In the genomic region with DNA sequence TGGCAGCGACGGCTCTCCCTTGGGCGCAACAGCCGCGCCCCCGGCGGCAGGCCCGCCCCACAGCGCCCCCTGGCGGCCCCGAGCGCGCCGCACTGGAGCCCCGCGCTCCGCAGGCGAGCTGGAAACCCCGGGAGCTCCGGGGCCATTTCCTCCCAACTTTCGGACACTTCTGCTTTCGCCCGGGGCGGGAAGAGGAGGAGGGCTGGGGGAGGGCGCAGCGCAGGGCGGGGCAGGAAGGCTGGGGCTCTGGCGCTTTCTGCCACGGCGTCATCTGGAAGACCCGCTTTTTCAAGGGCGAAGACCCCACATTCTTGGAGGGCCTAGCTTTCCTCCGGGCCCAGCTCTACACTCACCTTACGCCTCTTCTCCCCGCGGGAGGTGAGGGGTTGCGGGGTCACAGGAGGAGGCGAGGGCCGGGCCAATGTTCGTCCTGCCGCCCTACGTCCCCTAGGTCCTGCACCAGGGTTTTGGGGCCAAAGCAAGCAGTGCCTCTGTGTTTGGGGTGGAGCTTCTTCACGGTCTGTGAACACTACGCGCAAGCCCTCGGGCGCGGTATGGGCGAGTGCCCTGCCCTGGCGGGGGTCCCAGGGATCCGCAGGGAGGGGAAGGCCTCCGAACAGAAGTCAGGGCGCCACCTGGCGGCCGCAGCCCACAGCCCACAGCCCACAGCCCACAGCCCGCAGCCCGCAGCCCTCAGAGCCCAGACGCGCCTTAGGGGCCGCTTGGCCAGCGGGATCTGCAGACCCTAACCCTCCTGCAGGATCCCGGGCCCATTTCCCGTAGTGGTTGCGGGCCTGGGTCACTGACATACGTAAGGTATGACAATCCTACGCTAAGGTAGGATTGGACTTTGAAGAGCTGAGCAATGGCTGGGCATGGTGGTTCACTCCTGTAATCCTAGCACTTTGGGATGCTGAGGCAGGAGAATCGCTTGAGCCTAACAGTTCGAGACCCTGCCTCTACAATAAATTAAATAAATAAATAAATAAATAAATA, we compare ENCODE assay signal across 8 cellular contexts. TPM values are rescaled to one million over a fixed set of nuclear protein-coding genes. Genes with fewer than 3 reads are reported as not detected.
DNase-seq lines count a peak whose midpoint lies in the region; ATAC-seq, FAIRE-seq and TF ChIP-seq lines count a peak whose summit lies in the region.

No MANE protein-coding gene starts in this region.

- intact Hi-C loops in HepG2 (cut with micrococcal nuclease; ENCODE audit: unreplicated experiment) = loop anchor here (1.0 to 2.0 kb wide), 4 partner anchors 53 to 322 kb away; a partner anchor contains a TSS

- H3K36me3 ChIP-seq in BLaER1 = no peaks in the 10 kb centered on the region
- no peaks in the 10 kb centered on the region for H3K36me3 ChIP-seq in HepG2 (replicated peaks in 1 of 2; ENCODE audit: control insufficient read depth in 1 of 2, insufficient read depth in 2 of 2, low read length in 2 of 2)

- H3K4me3 ChIP-seq in BLaER1 (peak overlapping the region; percentile 77), HepG2 (replicated peaks in 1 of 3; ENCODE audit: insufficient read depth in 1 of 3, low read depth in 2 of 3, low read length in 3 of 3) (peak overlapping the region; percentile 82 to 89 (median 83))

- CTCF ChIA-PET in HepG2 (lab: Yijun Ruan, JAX; ENCODE audit: low intra/inter-chr PET ratio, low total read pairs) = interaction anchor here (1.2 to 3.1 kb wide), 5 partner anchors 81 to 436 kb away, joined by 4 to 39 read pairs (median 21); a partner anchor contains a TSS

- peak in 1 of 2 experiments; percentile 41; a peak in 1 of 4 replicates for TF ChIP-seq POLR2A in HepG2 (IDR thresholded peaks at IDR 0.05; ENCODE audit: insufficient read depth in 1 of 2, low read depth in 2 of 2, low read length in 2 of 2)

- H3K27me3 ChIP-seq in BLaER1 = no peaks in the 10 kb centered on the region
- H3K27me3 ChIP-seq in HepG2 (ENCODE audit: control insufficient read depth in 1 of 2, insufficient read depth in 2 of 2, low read length in 2 of 2) = no peaks in the 10 kb centered on the region; a peak in 2 of 5 replicates

- DNase-seq in NCI-H524 treated with DMSO at 0.1 percent for 48 hours (lab: John Stamatoyannopoulos, UW) (peak; percentile 68), dedifferentiated amniotic fluid mesenchymal stem cell (ENCODE audit: extremely low spot score) (peak; percentile 88), HepG2 (ENCODE audit: low spot score) (peak; percentile 76)
- DNase-seq in activated CD4-positive, alpha-beta T cell treated with anti-CD3 and anti-CD28 coated beads, Interleukin-2, amount 50 U/mL, for 1 hour = peak; percentile 80
- DNase-seq in stimulated activated CD4-positive, alpha-beta T cell treated with anti-CD3 and anti-CD28 coated beads, Interleukin-2, amount 100 ng/mL, for 48 hours = peak; percentile 79 to 87

- H3K79me2 ChIP-seq in HepG2 (ENCODE audit: insufficient read depth, low read length) = no peaks in the 10 kb centered on the region

- BruUV-seq in HepG2 (replicated peaks; lab: Mats Ljungman, UMichigan) = no TSS peak

- ATAC-seq in GM19324 (IDR thresholded peaks at IDR 0.05; ENCODE audit: low FRiP score, unreplicated experiment) = peak; percentile 85
- ATAC-seq in HG03457 (IDR thresholded peaks at IDR 0.05; ENCODE audit: unreplicated experiment) = peak; percentile 66
- ATAC-seq in HepG2 = peak; percentile 94

- H3K27ac ChIP-seq in BLaER1 (peak overlapping the region; percentile 73; the same call in 1 of the 2 replicates), HepG2 (ENCODE audit: extremely low read length, insufficient read depth, low read length) (peak overlapping the region; percentile 83)

- in situ Hi-C loops in HepG2 (cut with HindIII; ENCODE audit: extremely low pct_ligation_motif_present, low pct_unique_long_range_greater_than_20kb) = loop anchor here (5.0 kb wide), 4 partner anchors 84 to 434 kb away; a partner anchor contains a TSS

- POLR2A ChIA-PET in HepG2 (lab: Yijun Ruan, JAX) = interaction anchor here (0.7 to 4.1 kb wide), 34 partner anchors 13 to 481 kb away, joined by 3 to 57 read pairs (median 4); a partner anchor contains a TSS

- no peaks in the 10 kb centered on the region for H4K20me1 ChIP-seq in BLaER1
- no peaks in the 10 kb centered on the region for H4K20me1 ChIP-seq in HepG2 (ENCODE audit: insufficient read depth, low read length)

- peak; percentile 34 for FAIRE-seq in HepG2 (lab: Jason Lieb, UNC)

- peaks cover 8% of the 10 kb centered on the region; the same call in 1 of the 2 replicates for H3K4me1 ChIP-seq in BLaER1
- peaks cover 15% of the 10 kb centered on the region for H3K4me1 ChIP-seq in HepG2 (ENCODE audit: insufficient read depth, low read length)

- H3K9ac ChIP-seq in BLaER1 (peak overlapping the region; percentile 82), HepG2 (ENCODE audit: insufficient read depth, low read depth, low read length) (peak overlapping the region; percentile 73)

- no peak for TF ChIP-seq EP300 in HepG2 (IDR thresholded peaks at IDR 0.05; ENCODE audit: low read depth in 2 of 2, low read length in 2 of 2)
- TF ChIP-seq EP300 in HepG2 (CRISPR knock-in tag; IDR thresholded peaks at IDR 0.05; ENCODE audit: borderline replicate concordance) = no peak

- peak; percentile 98 for TF ChIP-seq CTCF in HepG2 (CRISPR knock-in tag; IDR thresholded peaks at IDR 0.05)

- H3K9me3 ChIP-seq in BLaER1 = no peaks in the 10 kb centered on the region
- H3K9me3 ChIP-seq in HepG2 (ENCODE audit: low read length) = no peaks in the 10 kb centered on the region

- 0% methylated on average over 24 of the region's 68 CpGs for WGBS in HepG2 (ENCODE audit: low lambda C conversion rate)

- H2AFZ ChIP-seq in HepG2 (ENCODE audit: low read length) = no peak overlapping the region

- H3K4me2 ChIP-seq in BLaER1 (peak overlapping the region; percentile 93), HepG2 (ENCODE audit: low read depth, low read length) (peak overlapping the region; percentile 78)

- TF ChIP-seq RAD21 in HepG2 (CRISPR knock-in tag; IDR thresholded peaks at IDR 0.05) = peak; percentile 95

TF ChIP-seq in HepG2, 621 proteins besides CTCF, POLR2A, EP300 and RAD21 (continues in another document):
- TF ChIP-seq TCF12 (IDR thresholded peaks at IDR 0.05) = no peak
- 0 out of 2 replicates have a peak, but pooled peaks have one; percentile 8 for TF ChIP-seq TCF12 (CRISPR knock-in tag; IDR thresholded peaks at IDR 0.05)
- TF ChIP-seq, protein P1, sequence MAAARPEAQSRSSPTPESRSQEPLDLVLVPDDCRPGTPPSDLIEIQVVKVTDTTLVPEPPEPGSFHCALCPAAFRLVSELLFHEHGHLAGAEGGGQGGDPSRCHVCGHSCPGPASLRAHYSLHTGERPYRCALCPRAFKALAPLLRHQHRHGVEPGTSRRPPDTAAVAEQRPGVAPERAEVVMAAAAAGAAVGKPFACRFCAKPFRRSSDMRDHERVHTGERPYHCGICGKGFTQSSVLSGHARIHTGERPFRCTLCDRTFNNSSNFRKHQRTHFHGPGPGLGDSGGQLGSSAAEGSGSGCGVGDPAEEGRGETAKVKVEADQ (CRISPR knock-in tag; IDR thresholded peaks at IDR 0.05; ENCODE audit: borderline replicate concordance) = no peak

RNA-seq across cellular contexts. Expression of a gene that starts 31.1 kb away (rescaled TPM):
- not detected in 2 replicates for total RNA-seq in HepG2 (2016; rRNA removed; fragmentation: Illumina TruSeq; extraction: Trizol)
- not detected in 2 replicates for total RNA-seq in HepG2 (2016; cell fraction: cytosol; rRNA removed; fragmentation: Illumina TruSeq; extraction: Trizol; ENCODE audit: low read depth)
- not detected in 2 replicates for total RNA-seq in HepG2 (2016; cell fraction: insoluble cytoplasmic fraction; rRNA removed; fragmentation: Illumina TruSeq; extraction: Trizol)
- total RNA-seq in HepG2 (2016; cell fraction: membrane; rRNA removed; fragmentation: Illumina TruSeq; extraction: Trizol) = not detected in 2 replicates
- not detected in 2 replicates for total RNA-seq in HepG2 (2016; cell fraction: nucleus; rRNA removed; fragmentation: Illumina TruSeq; extraction: Trizol)
- polyA plus RNA-seq in HepG2 (2011; rRNA removed) = not detected in 2 replicates
- not detected in 2 replicates for polyA plus RNA-seq in HepG2 (2011; cell fraction: cytosol; rRNA removed)
- not detected in 2 replicates for polyA plus RNA-seq in HepG2 (2011; cell fraction: nucleus; rRNA removed)
- polyA plus RNA-seq in HepG2 (2012) = not detected in 2 replicates
- polyA plus RNA-seq in HepG2 (2016; cell fraction: cytosol; fragmentation: Illumina TruSeq; extraction: Trizol; ENCODE audit: low read depth) = not detected in 2 replicates
- not detected in 2 replicates for polyA plus RNA-seq in HepG2 (2016; cell fraction: insoluble cytoplasmic fraction; fragmentation: Illumina TruSeq; extraction: Trizol; ENCODE audit: low read depth)
- not detected in 2 replicates for polyA plus RNA-seq in HepG2 (2016; cell fraction: membrane; fragmentation: Illumina TruSeq; extraction: Trizol; ENCODE audit: low read depth)
- not detected in 2 replicates for polyA plus RNA-seq in HepG2 (2016; cell fraction: nucleus; fragmentation: Illumina TruSeq; extraction: Trizol; ENCODE audit: insufficient read depth, low read depth)
- polyA minus RNA-seq in HepG2 (2011; rRNA and poly(A)+ RNA removed; ENCODE audit: low replicate concordance) = 0.04 and 3.0 TPM in 2 replicates
- 0.18 TPM in 1 of 2 replicates, not detected in the other for polyA minus RNA-seq in HepG2 (2011; cell fraction: cytosol; rRNA and poly(A)+ RNA removed)
- not detected in 2 replicates for polyA minus RNA-seq in HepG2 (2011; cell fraction: nucleus; rRNA and poly(A)+ RNA removed)

RNA-seq across cellular contexts. Expression of a gene that starts 31.2 kb away (rescaled TPM):
- not detected in 2 replicates for total RNA-seq in HepG2 (2016; rRNA removed; fragmentation: Illumina TruSeq; extraction: Trizol)
- total RNA-seq in HepG2 (2016; cell fraction: cytosol; rRNA removed; fragmentation: Illumina TruSeq; extraction: Trizol; ENCODE audit: low read depth) = not detected in 2 replicates
- total RNA-seq in HepG2 (2016; cell fraction: insoluble cytoplasmic fraction; rRNA removed; fragmentation: Illumina TruSeq; extraction: Trizol) = not detected in 2 replicates
- not detected in 2 replicates for total RNA-seq in HepG2 (2016; cell fraction: membrane; rRNA removed; fragmentation: Illumina TruSeq; extraction: Trizol)
- total RNA-seq in HepG2 (2016; cell fraction: nucleus; rRNA removed; fragmentation: Illumina TruSeq; extraction: Trizol) = not detected in 2 replicates
- 0.03 TPM in 1 of 2 replicates, not detected in the other for polyA plus RNA-seq in HepG2 (2011; rRNA removed)
- polyA plus RNA-seq in HepG2 (2011; cell fraction: cytosol; rRNA removed) = not detected in 2 replicates
- 0.03 and 0.10 TPM in 2 replicates for polyA plus RNA-seq in HepG2 (2011; cell fraction: nucleus; rRNA removed)
- polyA plus RNA-seq in HepG2 (2012) = not detected in 2 replicates
- not detected in 2 replicates for polyA plus RNA-seq in HepG2 (2016; cell fraction: cytosol; fragmentation: Illumina TruSeq; extraction: Trizol; ENCODE audit: low read depth)
- not detected in 2 replicates for polyA plus RNA-seq in HepG2 (2016; cell fraction: insoluble cytoplasmic fraction; fragmentation: Illumina TruSeq; extraction: Trizol; ENCODE audit: low read depth)
- polyA plus RNA-seq in HepG2 (2016; cell fraction: membrane; fragmentation: Illumina TruSeq; extraction: Trizol; ENCODE audit: low read depth) = not detected in 2 replicates
- not detected in 2 replicates for polyA plus RNA-seq in HepG2 (2016; cell fraction: nucleus; fragmentation: Illumina TruSeq; extraction: Trizol; ENCODE audit: insufficient read depth, low read depth)
- 9.2 TPM in 1 of 2 replicates, not detected in the other for polyA minus RNA-seq in HepG2 (2011; rRNA and poly(A)+ RNA removed; ENCODE audit: low replicate concordance)
- polyA minus RNA-seq in HepG2 (2011; cell fraction: cytosol; rRNA and poly(A)+ RNA removed) = not detected in 2 replicates
- not detected in 2 replicates for polyA minus RNA-seq in HepG2 (2011; cell fraction: nucleus; rRNA and poly(A)+ RNA removed)

Comparison
In these comparisons a context has a peak if more than half of its experiments do, and no peak if none do; other contexts are left out.
1. Peak in every context shown above with its lines: DNase-seq, ATAC-seq, H3K4me3 ChIP-seq and H3K27ac ChIP-seq.